Comparison of ENCODE assay signal across 8 cellular contexts in genomic region chr14:88825078-88825458, GRCh38. TPM values are rescaled to one million over a fixed set of nuclear protein-coding genes. Genes with fewer than 3 reads are reported as not detected.
DNase-seq lines count a peak whose midpoint lies in the region; FAIRE-seq and TF ChIP-seq lines count a peak whose summit lies in the region.

No MANE protein-coding gene starts in this region.

- CTCF ChIA-PET in RWPE1 (lab: Yijun Ruan, JAX): interaction anchor here (0.9 kb wide), 1 partner anchor 143 kb away, joined by 3 read pairs; no protein-coding TSS in a partner anchor

- TF ChIP-seq EP300 in ovary (IDR thresholded peaks at IDR 0.05): no peak

- WGBS in ovary, 3 donors: 1 to 4% (median 1%) methylated on average over 5 of the region's 5 CpGs

- H3K27me3 ChIP-seq in ovary: no peaks in the 10 kb centered on the region

- no peak for TF ChIP-seq CTCF in RWPE1 (conservative IDR thresholded peaks at IDR 0.05; ENCODE audit: low read depth)
- no peak for TF ChIP-seq CTCF in ovary (IDR thresholded peaks at IDR 0.05)

- intact Hi-C loops in ovary (cut with DNase I): no loop called here

- no peaks in the 10 kb centered on the region for H3K9me3 ChIP-seq in ovary

- DNase-seq in GM12892 (ENCODE audit: insufficient read length) (no peak), RWPE1 (ENCODE audit: low spot score) (peak; percentile 12), epithelial cell of prostate (ENCODE audit: low read depth, low spot score) (no peak), ovary (no peak), amniotic stem cell (lab: John Stamatoyannopoulos, UW) (no peak), occipital lobe (lab: John Stamatoyannopoulos, UW) (no peak)
- DNase-seq in stimulated activated CD4-positive, alpha-beta T cell treated with anti-CD3 and anti-CD28 coated beads, Interleukin-4, amount 100 ng/mL, for 24 hours: no peak
- DNase-seq in activated CD4-positive, alpha-beta T cell treated with anti-CD3 and anti-CD28 coated beads for 48 hours: no peak

- TF ChIP-seq POLR2A in GM12892 (IDR thresholded peaks at IDR 0.05; ENCODE audit: low read depth, low read length) (no peak), ovary (IDR thresholded peaks at IDR 0.05) (no peak)

- H3K4me1 ChIP-seq in ovary (ENCODE audit: insufficient read depth): peaks cover 16% of the 10 kb centered on the region

- H3K36me3 ChIP-seq in ovary: no peaks in the 10 kb centered on the region

- POLR2A ChIA-PET in RWPE1 (lab: Yijun Ruan, JAX; ENCODE audit: low non-redundant PET): interaction anchor here (0.6 to 0.7 kb wide), 2 partner anchors 14 to 94 kb away, joined by 3 read pairs; no protein-coding TSS in a partner anchor

- H3K4me3 ChIP-seq in ovary: peak overlapping the region; percentile 69

- FAIRE-seq in GM12892 (lab: Jason Lieb, UNC): peak; percentile 9

- H3K27ac ChIP-seq in RWPE1 (peak overlapping the region; percentile 82), epithelial cell of prostate (peak overlapping the region; percentile 75), ovary (peak overlapping the region in 1 of 2 donors; percentile 87)

RNA-seq across cellular contexts. Expression of gene TTC8, which starts 0.6 kb away (rescaled TPM):
- polyA plus RNA-seq in GM12892 (2012; ENCODE audit: missing spikeins): 2.8 TPM
- total RNA-seq in ovary: 10 to 100 TPM; 40.3 to 98.1 (median 73.2) TPM
- polyA plus RNA-seq in ovary: 10 to 100 TPM; 50.7 to 66.4 TPM
- total RNA-seq in occipital lobe: 12.2 TPM

RNA-seq across cellular contexts. Expression of gene EML5, which starts 32.3 kb away (rescaled TPM):
- not detected for polyA plus RNA-seq in GM12892 (2012; ENCODE audit: missing spikeins)
- total RNA-seq in ovary: 10 to 100 TPM in 6 of 7 donors, 1 to 10 TPM in 1; 8.5 to 86.5 (median 37.0) TPM
- 10 to 100 TPM in 1 of 2 donors, 1 to 10 TPM in 1; 5.7 to 15.8 TPM for polyA plus RNA-seq in ovary
- 30.3 TPM for total RNA-seq in occipital lobe
